21 cellular contexts compared by ENCODE assay signal in the genomic region with DNA sequence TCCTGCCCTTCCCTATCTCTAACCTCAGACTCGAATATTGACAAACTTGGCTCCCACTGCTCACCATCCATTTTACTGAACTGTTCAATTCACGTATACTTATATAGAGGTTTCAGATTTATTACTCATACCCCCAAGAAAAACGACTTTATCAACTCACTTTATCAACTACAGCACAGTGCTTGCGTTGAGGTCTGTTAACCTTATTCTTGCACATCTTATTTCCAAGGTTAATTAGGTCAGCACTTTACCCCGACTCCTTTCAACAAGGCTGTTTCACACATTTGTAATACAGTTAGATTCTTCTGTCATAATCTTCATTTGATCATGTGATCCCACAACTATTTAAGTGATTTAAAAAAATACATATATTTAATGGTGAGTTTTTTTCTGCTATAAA.
DNase-seq lines count a peak whose midpoint lies in the region; ATAC-seq lines count a peak whose summit lies in the region.
"Had no signal": no experiment of that assay in that cellular context is flagged by ENCODE, and none has a peak within 500 bp of the region (broad histone marks: within the 10 kb centered on the region; RNA-seq: fewer than 3 reads in every experiment).

No MANE protein-coding gene starts in this region.

- H3K4me3 Mint-ChIP-seq in activated CD4-positive, alpha-beta T cell treated with anti-CD3 and anti-CD28 coated beads for 36 hours, result no peak overlapping the region
- H3K4me3 Mint-ChIP-seq in stimulated activated naive CD8-positive, alpha-beta T cell treated with anti-CD3 and anti-CD28 coated beads, Interleukin-15, Interleukin-2, amounts not matched to agents 100 ng/mL and 50 ng/mL, for 24 hours, result no peak overlapping the region
- peak overlapping the region; percentile 51 for H3K4me3 Mint-ChIP-seq in activated T-helper 17 cell treated with anti-CD3 and anti-CD28 coated beads, Interleukin-2, amount 50 U/mL, for 72 hours
- H3K4me3 Mint-ChIP-seq: CD14-positive monocyte had no signal

- CTCF ChIA-PET in activated CD4-positive, alpha-beta T cell treated with anti-CD3 and anti-CD28 coated beads for 36 hours (lab: Charles Lee), result no interaction called here

- no peak for DNase-seq in activated CD4-positive, alpha-beta T cell treated with anti-CD3 and anti-CD28 coated beads for 36 hours
- no peak for DNase-seq in activated CD4-positive, alpha-beta T cell treated with anti-CD3 and anti-CD28 coated beads for 4 hours
- DNase-seq in stimulated activated naive CD8-positive, alpha-beta T cell treated with anti-CD3 and anti-CD28 coated beads, Interleukin-15, Interleukin-2, amounts not matched to agents 100 U/mL and 50 U/mL, for 24 hours, result no peak
- DNase-seq in dedifferentiated amniotic fluid mesenchymal stem cell (ENCODE audit: extremely low spot score), result no peak
- no peak for DNase-seq in NCI-H1105 (lab: John Stamatoyannopoulos, UW)
- DNase-seq: ACHN, BE2C, H7, KBM-7, MV-4-11, NCI-H1105 treated with DMSO at 0.1 percent for 48 hours, NCI-H146, NCI-H1930, NCI-H446, NCI-H524 treated with DMSO at 0.1 percent for 48 hours, NCI-H774, PC-3 had no signal

- intact Hi-C loops in activated CD4-positive, alpha-beta T cell treated with anti-CD3 and anti-CD28 coated beads for 36 hours (cut with DNase I, micrococcal nuclease), result loop anchor here in 1 of 2 experiments (5.0 kb wide), 2 partner anchors 114 to 134 kb away; no protein-coding TSS in a partner anchor

- peaks cover 7% of the 10 kb centered on the region for H3K9me3 Mint-ChIP-seq in activated CD4-positive, alpha-beta T cell treated with anti-CD3 and anti-CD28 coated beads for 36 hours (ENCODE audit: low read depth)
- H3K9me3 Mint-ChIP-seq in stimulated activated naive CD8-positive, alpha-beta T cell treated with anti-CD3 and anti-CD28 coated beads, Interleukin-15, Interleukin-2, amounts not matched to agents 100 ng/mL and 50 ng/mL, for 24 hours, result no peaks in the 10 kb centered on the region
- H3K9me3 Mint-ChIP-seq in activated T-helper 17 cell treated with anti-CD3 and anti-CD28 coated beads, Interleukin-2, amount 50 U/mL, for 72 hours, result peaks cover 3% of the 10 kb centered on the region
- H3K9me3 Mint-ChIP-seq: CD14-positive monocyte had no signal

- peak overlapping the region; percentile 62 for H3K27ac Mint-ChIP-seq in activated CD4-positive, alpha-beta T cell treated with anti-CD3 and anti-CD28 coated beads for 36 hours
- H3K27ac Mint-ChIP-seq in stimulated activated naive CD8-positive, alpha-beta T cell treated with anti-CD3 and anti-CD28 coated beads, Interleukin-15, Interleukin-2, amounts not matched to agents 100 ng/mL and 50 ng/mL, for 24 hours, result peak overlapping the region; percentile 15
- peak overlapping the region; percentile 41 for H3K27ac Mint-ChIP-seq in activated T-helper 17 cell treated with anti-CD3 and anti-CD28 coated beads, Interleukin-2, amount 50 U/mL, for 72 hours
- H3K27ac Mint-ChIP-seq: CD14-positive monocyte had no signal

- peaks cover 1% of the 10 kb centered on the region for H3K27me3 Mint-ChIP-seq in activated CD4-positive, alpha-beta T cell treated with anti-CD3 and anti-CD28 coated beads for 36 hours
- H3K27me3 Mint-ChIP-seq in stimulated activated naive CD8-positive, alpha-beta T cell treated with anti-CD3 and anti-CD28 coated beads, Interleukin-15, Interleukin-2, amounts not matched to agents 100 ng/mL and 50 ng/mL, for 24 hours, result no peaks in the 10 kb centered on the region
- no peaks in the 10 kb centered on the region for H3K27me3 Mint-ChIP-seq in activated T-helper 17 cell treated with anti-CD3 and anti-CD28 coated beads, Interleukin-2, amount 50 U/mL, for 72 hours

- H3K36me3 Mint-ChIP-seq in activated CD4-positive, alpha-beta T cell treated with anti-CD3 and anti-CD28 coated beads for 36 hours (ENCODE audit: low read depth), result no peaks in the 10 kb centered on the region
- no peaks in the 10 kb centered on the region for H3K36me3 Mint-ChIP-seq in stimulated activated naive CD8-positive, alpha-beta T cell treated with anti-CD3 and anti-CD28 coated beads, Interleukin-15, Interleukin-2, amounts not matched to agents 100 ng/mL and 50 ng/mL, for 24 hours (ENCODE audit: low read depth)
- H3K36me3 Mint-ChIP-seq in activated T-helper 17 cell treated with anti-CD3 and anti-CD28 coated beads, Interleukin-2, amount 50 U/mL, for 72 hours (ENCODE audit: low read depth), result no peaks in the 10 kb centered on the region
- H3K36me3 Mint-ChIP-seq: CD14-positive monocyte had no signal

- POLR2A ChIA-PET in activated CD4-positive, alpha-beta T cell treated with anti-CD3 and anti-CD28 coated beads for 36 hours (lab: Charles Lee), result no interaction called here

- no peak for ATAC-seq in activated CD4-positive, alpha-beta T cell treated with anti-CD3 and anti-CD28 coated beads for 36 hours
- ATAC-seq in stimulated activated naive CD8-positive, alpha-beta T cell treated with anti-CD3 and anti-CD28 coated beads, Interleukin-15, Interleukin-2, amounts not matched to agents 100 U/mL and 50 U/mL, for 24 hours, result no peak
- ATAC-seq in activated T-helper 17 cell treated with anti-CD3 and anti-CD28 coated beads, Interleukin-2, amount 50 U/mL, for 72 hours (replicated peaks), result peak; percentile 20
- no peak for ATAC-seq in GM21529 (IDR thresholded peaks at IDR 0.05; ENCODE audit: unreplicated experiment)
- ATAC-seq: PC-3 had no signal

- H3K4me1 Mint-ChIP-seq in activated CD4-positive, alpha-beta T cell treated with anti-CD3 and anti-CD28 coated beads for 36 hours, result peaks cover 58% of the 10 kb centered on the region
- H3K4me1 Mint-ChIP-seq in stimulated activated naive CD8-positive, alpha-beta T cell treated with anti-CD3 and anti-CD28 coated beads, Interleukin-15, Interleukin-2, amounts not matched to agents 100 ng/mL and 50 ng/mL, for 24 hours (ENCODE audit: low read depth), result peaks cover 60% of the 10 kb centered on the region
- H3K4me1 Mint-ChIP-seq in activated T-helper 17 cell treated with anti-CD3 and anti-CD28 coated beads, Interleukin-2, amount 50 U/mL, for 72 hours, result peaks cover 44% of the 10 kb centered on the region
